12 cellular contexts compared by ENCODE assay signal in the genomic region with DNA sequence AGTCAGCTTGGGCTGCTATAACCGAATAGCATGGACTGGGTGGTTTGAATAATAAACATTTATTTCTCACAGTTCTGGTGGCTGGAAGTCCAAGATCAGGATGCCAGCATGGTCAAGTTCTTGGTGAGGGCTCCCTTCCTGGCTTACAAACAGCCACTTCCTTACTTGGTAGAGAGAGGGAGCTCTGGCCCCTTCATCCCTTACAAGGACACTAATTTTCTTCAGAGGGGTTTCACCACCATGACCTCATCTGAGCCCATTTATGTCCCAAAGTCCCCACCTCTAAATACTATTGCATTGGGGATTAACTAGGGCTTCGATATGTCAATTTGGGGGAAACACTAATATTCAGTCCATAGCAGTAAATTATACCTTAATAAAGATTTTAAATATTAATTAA.
DNase-seq lines count a peak whose midpoint lies in the region; ATAC-seq and TF ChIP-seq lines count a peak whose summit lies in the region.
"Had no signal": no experiment of that assay in that cellular context is flagged by ENCODE, and none has a peak within 500 bp of the region (broad histone marks: within the 10 kb centered on the region; RNA-seq: fewer than 3 reads in every experiment).

No MANE protein-coding gene starts in this region.

- TF ChIP-seq EP300 in gastroesophageal sphincter (IDR thresholded peaks at IDR 0.05), result no peak

- POLR2A ChIA-PET in CD4-positive, alpha-beta T cell (lab: Charles Lee), result no interaction called here

- no peak overlapping the region for H3K4me3 ChIP-seq in mammary epithelial cell (replicated peaks in 1 of 3; ENCODE audit: insufficient read depth in 1 of 3, low read depth in 2 of 3, low read length in 3 of 3)
- H3K4me3 ChIP-seq in gastroesophageal sphincter, result no peak overlapping the region
- H3K4me3 ChIP-seq: SK-N-MC, skin epidermis had no signal

- no peak overlapping the region for H3K4me3 Mint-ChIP-seq in CD4-positive, alpha-beta T cell

- no peaks in the 10 kb centered on the region for H3K36me3 ChIP-seq in mammary epithelial cell (ENCODE audit: insufficient read depth, low read length)
- no peaks in the 10 kb centered on the region for H3K36me3 ChIP-seq in gastroesophageal sphincter

- CTCF ChIA-PET in mammary epithelial cell (lab: Charles Lee; ENCODE audit: low non-redundant PET), result no interaction called here
- CTCF ChIA-PET in CD4-positive, alpha-beta T cell (lab: Charles Lee), result no interaction called here

- TF ChIP-seq CTCF in mammary epithelial cell (conservative IDR thresholded peaks at IDR 0.05 in 1 of 2, IDR thresholded peaks at IDR 0.05 in 1 of 2; ENCODE audit: extremely low read depth in 1 of 2, insufficient read depth in 1 of 2, low read depth in 1 of 2, low read length in 2 of 2) (peak in 1 of 2 donors; percentile 51), gastroesophageal sphincter (IDR thresholded peaks at IDR 0.05) (no peak)
- TF ChIP-seq CTCF in CD4-positive, alpha-beta T cell (IDR thresholded peaks at IDR 0.05), result no peak

- H3K9me3 ChIP-seq in mammary epithelial cell (replicated peaks; ENCODE audit: insufficient read depth, low read length) (no peaks in the 10 kb centered on the region), gastroesophageal sphincter (no peaks in the 10 kb centered on the region)
- no peaks in the 10 kb centered on the region for H3K9me3 ChIP-seq in CD4-positive, alpha-beta T cell (ENCODE audit: control insufficient read depth, low read length)

- intact Hi-C loops in mammary epithelial cell (cut with micrococcal nuclease), result no loop called here
- intact Hi-C loops in CD4-positive, alpha-beta T cell (cut with DNase I, micrococcal nuclease), result no loop called here

- no peak overlapping the region for H3K4me2 ChIP-seq in mammary epithelial cell (ENCODE audit: insufficient read depth, low read depth, low read length)

- H3K36me3 Mint-ChIP-seq in CD4-positive, alpha-beta T cell (ENCODE audit: low read depth), result no peaks in the 10 kb centered on the region
- H3K36me3 Mint-ChIP-seq: activated naive CD4-positive, alpha-beta T cell treated with anti-CD3 and anti-CD28 coated beads, Interleukin-2, amount 50 U/mL, for 72 hours had no signal

- H3K9ac ChIP-seq in mammary epithelial cell (ENCODE audit: insufficient read depth, low read length), result no peak overlapping the region

- no peak overlapping the region for H3K27ac ChIP-seq in mammary epithelial cell (ENCODE audit: insufficient read depth, low read depth, low read length)
- H3K27ac ChIP-seq in gastroesophageal sphincter, result no peak overlapping the region
- H3K27ac ChIP-seq in CD4-positive, alpha-beta T cell (ENCODE audit: low read depth, low read length), result no peak overlapping the region
- H3K27ac ChIP-seq: HL-60, SK-N-MC, skin epidermis had no signal

- no peak for TF ChIP-seq POLR2A in gastroesophageal sphincter (IDR thresholded peaks at IDR 0.05)

- WGBS in mammary epithelial cell (ENCODE audit: low coverage, missing lambda C conversion rate), result 96% methylated on average over 2 of the region's 2 CpGs
- WGBS in gastroesophageal sphincter (ENCODE audit: low coverage in 1 of 2), 2 donors, result 72 to 100% methylated on average over 2 of the region's 2 CpGs

- no peaks in the 10 kb centered on the region for H3K79me2 ChIP-seq in mammary epithelial cell (ENCODE audit: insufficient read depth, low read length)

- H3K27me3 Mint-ChIP-seq in CD4-positive, alpha-beta T cell, result no peaks in the 10 kb centered on the region

- in situ Hi-C loops in ACHN (cut with HindIII; ENCODE audit: low pct_ligation_motif_present, low pct_unique_long_range_greater_than_20kb, low sequenced_read_pairs) (no loop called here), mammary epithelial cell (cut with MboI; ENCODE audit: low sequenced_read_pairs in 2 of 2) (no loop called here)

- dilution Hi-C loops in mammary epithelial cell (cut with HindIII; ENCODE audit: low sequenced_read_pairs), result no loop called here

- H3K4me1 ChIP-seq in mammary epithelial cell (ENCODE audit: insufficient read depth, low read length) (peaks cover 9% of the 10 kb centered on the region), gastroesophageal sphincter (no peaks in the 10 kb centered on the region)

- no peak overlapping the region for H2AFZ ChIP-seq in mammary epithelial cell (ENCODE audit: low read depth, low read length)

- no peaks in the 10 kb centered on the region for H4K20me1 ChIP-seq in mammary epithelial cell (ENCODE audit: insufficient read depth, low read length)

- no peaks in the 10 kb centered on the region for H3K4me1 Mint-ChIP-seq in CD4-positive, alpha-beta T cell (ENCODE audit: low read depth)

- no peaks in the 10 kb centered on the region for H3K9me3 Mint-ChIP-seq in CD4-positive, alpha-beta T cell
- H3K9me3 Mint-ChIP-seq: activated naive CD4-positive, alpha-beta T cell treated with anti-CD3 and anti-CD28 coated beads, Interleukin-2, amount 50 U/mL, for 72 hours had no signal

- ATAC-seq in GM18867 (IDR thresholded peaks at IDR 0.05; ENCODE audit: unreplicated experiment) (peak; percentile 68), HG03108 (IDR thresholded peaks at IDR 0.05; ENCODE audit: unreplicated experiment) (peak; percentile 61), gastroesophageal sphincter (no peak)
- ATAC-seq in CD4-positive, alpha-beta T cell (ENCODE audit: poor library complexity), result no peak
- ATAC-seq: activated naive CD4-positive, alpha-beta T cell treated with anti-CD3 and anti-CD28 coated beads, Interleukin-2, amount 50 U/mL, for 72 hours had no signal

- TSS peak; percentile 43 for BruUV-seq in mammary epithelial cell (replicated peaks; lab: Mats Ljungman, UMichigan)

- H3K27ac Mint-ChIP-seq in CD4-positive, alpha-beta T cell, result no peak overlapping the region
- H3K27ac Mint-ChIP-seq: activated naive CD4-positive, alpha-beta T cell treated with anti-CD3 and anti-CD28 coated beads, Interleukin-2, amount 50 U/mL, for 72 hours had no signal

- H3K27me3 ChIP-seq in mammary epithelial cell (ENCODE audit: insufficient read depth, low read length) (no peaks in the 10 kb centered on the region), gastroesophageal sphincter (no peaks in the 10 kb centered on the region)
- H3K27me3 ChIP-seq in CD4-positive, alpha-beta T cell (ENCODE audit: control insufficient read depth, insufficient read depth, low read length), result no peaks in the 10 kb centered on the region

- DNase-seq in ACHN (peak; percentile 10), mammary epithelial cell (no peak), 8988T (no peak)
- no peak for DNase-seq in activated CD4-positive, CD25-positive, alpha-beta regulatory T cell (lab: John Stamatoyannopoulos, UW)
- no peak for DNase-seq in CD4-positive, alpha-beta T cell

Comparison
In these comparisons a context has a peak if more than half of its experiments do, and no peak if none do; other contexts are left out.
1. ATAC-seq: peak in GM18867 (single experiment) and HG03108 (single experiment); none in gastroesophageal sphincter (single experiment) and CD4-positive, alpha-beta T cell (single experiment).